7 cellular contexts compared by ENCODE assay signal in the genomic region with DNA sequence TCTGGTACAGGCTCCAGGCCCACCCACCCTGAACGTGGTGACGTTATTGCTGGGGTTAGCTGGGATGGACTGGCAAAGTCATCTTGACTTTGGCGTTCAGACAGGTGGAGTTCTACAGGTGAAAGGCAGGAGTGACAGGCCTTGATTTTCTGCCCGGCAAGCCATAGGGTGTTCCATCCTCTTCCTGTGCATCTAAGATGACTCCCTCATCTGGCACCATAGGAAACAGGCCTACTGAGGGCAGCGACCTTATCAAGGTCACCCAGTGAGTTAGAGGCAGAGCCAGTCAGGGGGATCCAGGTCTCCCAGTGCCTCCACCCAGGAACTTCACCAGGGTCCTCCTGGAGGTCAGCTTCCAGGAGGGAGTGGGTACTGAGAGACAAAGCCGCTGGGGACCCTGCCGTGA. TPM values are rescaled to one million over a fixed set of nuclear protein-coding genes. Genes with fewer than 3 reads are reported as not detected.
DNase-seq lines count a peak whose midpoint lies in the region; ATAC-seq and TF ChIP-seq lines count a peak whose summit lies in the region.

No MANE protein-coding gene starts in this region.

- H3K9me3 ChIP-seq in iPS-18a (ENCODE audit: control insufficient read depth, low read depth, low read length): no peaks in the 10 kb centered on the region

- CTCF ChIA-PET in activated naive CD4-positive, alpha-beta T cell treated with anti-CD3 and anti-CD28 coated beads, Interleukin-2, amount 10 ng/mL, durations not matched to agents 7 days and 5 days (lab: Charles Lee): interaction anchor here (0.7 to 1.6 kb wide), 7 partner anchors 14 to 84 kb away, joined by 3 to 5 read pairs (median 3); no protein-coding TSS in a partner anchor

- H3K27ac Mint-ChIP-seq in HFFc6: peak overlapping the region; percentile 89
- H3K27ac Mint-ChIP-seq in activated naive CD4-positive, alpha-beta T cell treated with anti-CD3 and anti-CD28 coated beads, Interleukin-2, amount 10 ng/mL, durations not matched to agents 7 days and 5 days: peak overlapping the region; percentile 94

- H3K4me1 Mint-ChIP-seq in HFFc6 (ENCODE audit: low read depth): peaks cover 73% of the 10 kb centered on the region
- H3K4me1 Mint-ChIP-seq in activated naive CD4-positive, alpha-beta T cell treated with anti-CD3 and anti-CD28 coated beads, Interleukin-2, amount 10 ng/mL, durations not matched to agents 7 days and 5 days: peaks cover 59% of the 10 kb centered on the region

- peak overlapping the region; percentile 56 for H3K9ac ChIP-seq in iPS-18a (ENCODE audit: low read length)

- H3K9me3 Mint-ChIP-seq in HFFc6: no peaks in the 10 kb centered on the region
- no peaks in the 10 kb centered on the region for H3K9me3 Mint-ChIP-seq in activated naive CD4-positive, alpha-beta T cell treated with anti-CD3 and anti-CD28 coated beads, Interleukin-2, amount 10 ng/mL, durations not matched to agents 7 days and 5 days

- DNase-seq in HFFc6 (no peak), SK-N-DZ (ENCODE audit: low spot score) (no peak), left colon (no peak)
- DNase-seq in activated naive CD4-positive, alpha-beta T cell treated with anti-CD3 and anti-CD28 coated beads, Interleukin-2, amount 10 ng/mL, durations not matched to agents 7 days and 5 days: peak; percentile 26
- DNase-seq in stimulated activated naive CD8-positive, alpha-beta T cell treated with anti-CD3 and anti-CD28 coated beads, Interleukin-15, Interleukin-2, amounts not matched to agents 100 U/mL and 50 U/mL, for 24 hours: peak; percentile 20

- no peaks in the 10 kb centered on the region for H3K36me3 ChIP-seq in iPS-18a (ENCODE audit: control insufficient read depth, low read depth, low read length)

- peaks cover 16% of the 10 kb centered on the region for H3K4me1 ChIP-seq in iPS-18a (ENCODE audit: control insufficient read depth, low read depth, low read length)

- H3K4me3 Mint-ChIP-seq in HFFc6: peak overlapping the region; percentile 97
- peak overlapping the region; percentile 97 for H3K4me3 Mint-ChIP-seq in activated naive CD4-positive, alpha-beta T cell treated with anti-CD3 and anti-CD28 coated beads, Interleukin-2, amount 10 ng/mL, durations not matched to agents 7 days and 5 days

- H3K27ac ChIP-seq in iPS-18a (ENCODE audit: low read length): no peak overlapping the region

- TF ChIP-seq CTCF in HFFc6 (IDR thresholded peaks at IDR 0.05): no peak

- ATAC-seq in stimulated activated naive CD8-positive, alpha-beta T cell treated with anti-CD3 and anti-CD28 coated beads, Interleukin-15, Interleukin-2, amounts not matched to agents 100 U/mL and 50 U/mL, for 24 hours: no peak
- no peak for ATAC-seq in HG02973 (IDR thresholded peaks at IDR 0.05; ENCODE audit: unreplicated experiment)
- no peak for ATAC-seq in left colon

- no peaks in the 10 kb centered on the region for H3K27me3 ChIP-seq in iPS-18a (ENCODE audit: control insufficient read depth, insufficient read depth, low read length)

- peaks cover 11% of the 10 kb centered on the region; the same call in 1 of the 2 replicates for H3K36me3 Mint-ChIP-seq in HFFc6 (ENCODE audit: low read depth)
- peaks cover 19% of the 10 kb centered on the region for H3K36me3 Mint-ChIP-seq in activated naive CD4-positive, alpha-beta T cell treated with anti-CD3 and anti-CD28 coated beads, Interleukin-2, amount 10 ng/mL, durations not matched to agents 7 days and 5 days

- intact Hi-C loops in left colon (cut with DNase I, micrococcal nuclease): loop anchor here in 1 of 2 donors (10.0 kb wide), 1 partner anchor 65 kb away; no protein-coding TSS in a partner anchor

- H3K27me3 Mint-ChIP-seq in HFFc6 (ENCODE audit: insufficient read depth): peaks cover 2% of the 10 kb centered on the region; the same call in 1 of the 2 replicates
- H3K27me3 Mint-ChIP-seq in activated naive CD4-positive, alpha-beta T cell treated with anti-CD3 and anti-CD28 coated beads, Interleukin-2, amount 10 ng/mL, durations not matched to agents 7 days and 5 days: no peaks in the 10 kb centered on the region

- peak overlapping the region; percentile 82 for H3K4me3 ChIP-seq in iPS-18a (ENCODE audit: low read length)

RNA-seq across cellular contexts. Expression of a gene that starts 41.6 kb away (rescaled TPM):
- 100 to 1,000 TPM; 149 to 158 (median 155) TPM for total RNA-seq in HFFc6 (2021; fragmentation: NEBNext Ultra II Directional; extraction: Animal tissue kit (Norgen Biotek cat#: 25700))
- polyA plus RNA-seq in SK-N-DZ (2014; cell fraction: cytosol; rRNA removed): 29.0 and 30.3 TPM in 2 replicates
- polyA plus RNA-seq in SK-N-DZ (2014; cell fraction: nucleus; rRNA removed): 16.1 and 17.1 TPM in 2 replicates
- 10 to 100 TPM; 64.1 to 90.4 TPM for total RNA-seq in left colon

Comparison
In these comparisons a context has a peak if more than half of its experiments do, and no peak if none do; other contexts are left out.
1. DNase-seq: peak in activated naive CD4-positive, alpha-beta T cell treated with anti-CD3 and anti-CD28 coated beads, Interleukin-2, amount 10 ng/mL, durations not matched to agents 7 days and 5 days (single experiment) and stimulated activated naive CD8-positive, alpha-beta T cell treated with anti-CD3 and anti-CD28 coated beads, Interleukin-15, Interleukin-2, amounts not matched to agents 100 U/mL and 50 U/mL, for 24 hours (single experiment); none in HFFc6 (single experiment), SK-N-DZ (single experiment) and left colon (0 of 2).